In the genomic region with DNA sequence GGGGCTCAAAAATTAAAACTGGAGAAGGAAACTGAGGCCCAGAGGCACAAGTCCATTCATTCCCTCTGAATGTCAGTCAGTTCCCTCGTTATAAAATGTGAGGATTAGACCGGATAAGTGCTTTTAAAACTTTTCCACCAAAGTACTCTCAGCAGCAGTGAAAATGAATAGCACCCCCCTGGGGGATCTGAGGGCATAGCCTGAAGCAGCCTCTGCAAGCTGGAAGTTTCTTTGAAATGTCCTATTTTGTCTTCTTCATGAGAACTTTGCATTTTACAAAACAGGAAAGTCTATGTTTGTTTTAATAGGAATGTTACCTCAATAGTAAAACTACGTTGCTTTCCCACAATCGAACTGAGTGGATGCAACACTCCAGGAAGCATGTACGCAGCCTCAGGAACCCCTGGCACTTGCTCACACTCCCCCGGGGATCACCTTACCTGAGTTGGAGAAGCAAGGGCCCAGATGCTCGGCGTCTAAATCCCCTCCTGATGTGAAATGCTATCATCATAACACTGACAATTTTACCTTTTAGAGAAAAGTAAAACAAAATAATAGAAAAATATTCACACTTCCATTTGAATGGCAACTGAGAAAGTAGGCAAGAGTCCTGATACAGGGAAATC, we compare ENCODE assay signal across 2 cellular contexts.
TF ChIP-seq lines count a peak whose summit lies in the region.

No MANE protein-coding gene starts in this region.

TF ChIP-seq in SK-N-SH, 30 proteins besides CTCF, POLR2A, EP300 and RAD21 (continued from another document):
- TF ChIP-seq, protein P1, sequence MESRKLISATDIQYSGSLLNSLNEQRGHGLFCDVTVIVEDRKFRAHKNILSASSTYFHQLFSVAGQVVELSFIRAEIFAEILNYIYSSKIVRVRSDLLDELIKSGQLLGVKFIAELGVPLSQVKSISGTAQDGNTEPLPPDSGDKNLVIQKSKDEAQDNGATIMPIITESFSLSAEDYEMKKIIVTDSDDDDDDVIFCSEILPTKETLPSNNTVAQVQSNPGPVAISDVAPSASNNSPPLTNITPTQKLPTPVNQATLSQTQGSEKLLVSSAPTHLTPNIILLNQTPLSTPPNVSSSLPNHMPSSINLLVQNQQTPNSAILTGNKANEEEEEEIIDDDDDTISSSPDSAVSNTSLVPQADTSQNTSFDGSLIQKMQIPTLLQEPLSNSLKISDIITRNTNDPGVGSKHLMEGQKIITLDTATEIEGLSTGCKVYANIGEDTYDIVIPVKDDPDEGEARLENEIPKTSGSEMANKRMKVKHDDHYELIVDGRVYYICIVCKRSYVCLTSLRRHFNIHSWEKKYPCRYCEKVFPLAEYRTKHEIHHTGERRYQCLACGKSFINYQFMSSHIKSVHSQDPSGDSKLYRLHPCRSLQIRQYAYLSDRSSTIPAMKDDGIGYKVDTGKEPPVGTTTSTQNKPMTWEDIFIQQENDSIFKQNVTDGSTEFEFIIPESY (IDR thresholded peaks at IDR 0.05; ENCODE audit: borderline replicate concordance, low read depth) = no peak
- TF ChIP-seq POLR2AphosphoS5 (IDR thresholded peaks at IDR 0.05; ENCODE audit: low read depth, low read length) = no peak
- no peak for TF ChIP-seq GABPA (IDR thresholded peaks at IDR 0.05; ENCODE audit: low read depth)
- no peak for TF ChIP-seq FOSL2 (IDR thresholded peaks at IDR 0.05; ENCODE audit: borderline replicate concordance, low read depth)
- no peak for TF ChIP-seq MEF2A (IDR thresholded peaks at IDR 0.05; ENCODE audit: borderline replicate concordance, low read depth)
- TF ChIP-seq, protein P2, sequence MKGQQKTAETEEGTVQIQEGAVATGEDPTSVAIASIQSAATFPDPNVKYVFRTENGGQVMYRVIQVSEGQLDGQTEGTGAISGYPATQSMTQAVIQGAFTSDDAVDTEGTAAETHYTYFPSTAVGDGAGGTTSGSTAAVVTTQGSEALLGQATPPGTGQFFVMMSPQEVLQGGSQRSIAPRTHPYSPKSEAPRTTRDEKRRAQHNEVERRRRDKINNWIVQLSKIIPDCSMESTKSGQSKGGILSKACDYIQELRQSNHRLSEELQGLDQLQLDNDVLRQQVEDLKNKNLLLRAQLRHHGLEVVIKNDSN (IDR thresholded peaks at IDR 0.05; ENCODE audit: borderline replicate concordance, low read depth) = no peak
- no peak for TF ChIP-seq MXI1 (IDR thresholded peaks at IDR 0.05; ENCODE audit: low read depth, low read length)
- no peak for TF ChIP-seq SMC3 (IDR thresholded peaks at IDR 0.05; ENCODE audit: low read depth, low read length)
- TF ChIP-seq RXRA (IDR thresholded peaks at IDR 0.05; ENCODE audit: borderline replicate concordance, low read depth) = no peak
- TF ChIP-seq TEAD4 (IDR thresholded peaks at IDR 0.05; ENCODE audit: borderline replicate concordance, insufficient read depth) = no peak

TF ChIP-seq in SK-N-SH treated with all-trans-retinoic acid at 6 μM for 48 hours, 23 proteins besides CTCF, POLR2A, EP300 and RAD21 (continued from another document):
- TF ChIP-seq, protein P3, sequence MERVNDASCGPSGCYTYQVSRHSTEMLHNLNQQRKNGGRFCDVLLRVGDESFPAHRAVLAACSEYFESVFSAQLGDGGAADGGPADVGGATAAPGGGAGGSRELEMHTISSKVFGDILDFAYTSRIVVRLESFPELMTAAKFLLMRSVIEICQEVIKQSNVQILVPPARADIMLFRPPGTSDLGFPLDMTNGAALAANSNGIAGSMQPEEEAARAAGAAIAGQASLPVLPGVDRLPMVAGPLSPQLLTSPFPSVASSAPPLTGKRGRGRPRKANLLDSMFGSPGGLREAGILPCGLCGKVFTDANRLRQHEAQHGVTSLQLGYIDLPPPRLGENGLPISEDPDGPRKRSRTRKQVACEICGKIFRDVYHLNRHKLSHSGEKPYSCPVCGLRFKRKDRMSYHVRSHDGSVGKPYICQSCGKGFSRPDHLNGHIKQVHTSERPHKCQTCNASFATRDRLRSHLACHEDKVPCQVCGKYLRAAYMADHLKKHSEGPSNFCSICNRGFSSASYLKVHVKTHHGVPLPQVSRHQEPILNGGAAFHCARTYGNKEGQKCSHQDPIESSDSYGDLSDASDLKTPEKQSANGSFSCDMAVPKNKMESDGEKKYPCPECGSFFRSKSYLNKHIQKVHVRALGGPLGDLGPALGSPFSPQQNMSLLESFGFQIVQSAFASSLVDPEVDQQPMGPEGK (CRISPR knock-in tag; IDR thresholded peaks at IDR 0.05; ENCODE audit: borderline replicate concordance) = no peak
- TF ChIP-seq PPARA (CRISPR knock-in tag; IDR thresholded peaks at IDR 0.05; ENCODE audit: borderline replicate concordance) (no peak), ZNF8 (CRISPR knock-in tag; IDR thresholded peaks at IDR 0.05) (no peak), BACH2 (CRISPR knock-in tag; IDR thresholded peaks at IDR 0.05; ENCODE audit: borderline replicate concordance) (no peak), ARNTL (CRISPR knock-in tag; IDR thresholded peaks at IDR 0.05; ENCODE audit: borderline replicate concordance, low read depth) (no peak), ZFP30 (CRISPR knock-in tag; IDR thresholded peaks at IDR 0.05) (no peak), TOX (CRISPR knock-in tag; IDR thresholded peaks at IDR 0.05; ENCODE audit: borderline replicate concordance) (no peak)
- TF ChIP-seq, protein P4, sequence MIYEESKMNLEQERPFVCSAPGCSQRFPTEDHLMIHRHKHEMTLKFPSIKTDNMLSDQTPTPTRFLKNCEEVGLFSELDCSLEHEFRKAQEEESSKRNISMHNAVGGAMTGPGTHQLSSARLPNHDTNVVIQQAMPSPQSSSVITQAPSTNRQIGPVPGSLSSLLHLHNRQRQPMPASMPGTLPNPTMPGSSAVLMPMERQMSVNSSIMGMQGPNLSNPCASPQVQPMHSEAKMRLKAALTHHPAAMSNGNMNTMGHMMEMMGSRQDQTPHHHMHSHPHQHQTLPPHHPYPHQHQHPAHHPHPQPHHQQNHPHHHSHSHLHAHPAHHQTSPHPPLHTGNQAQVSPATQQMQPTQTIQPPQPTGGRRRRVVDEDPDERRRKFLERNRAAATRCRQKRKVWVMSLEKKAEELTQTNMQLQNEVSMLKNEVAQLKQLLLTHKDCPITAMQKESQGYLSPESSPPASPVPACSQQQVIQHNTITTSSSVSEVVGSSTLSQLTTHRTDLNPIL (CRISPR knock-in tag; IDR thresholded peaks at IDR 0.05; ENCODE audit: low read depth) = no peak
